In genomic region chr16:65061263-65061662, GRCh38 we compare ENCODE assay signal across 17 cellular contexts.
A peak's percentile ranks its signal among the peaks of the same experiment; 100 is the strongest.
DNase-seq lines count a peak whose midpoint lies in the region; FAIRE-seq and TF ChIP-seq lines count a peak whose summit lies in the region.
"Had no signal": no experiment of that assay in that cellular context is flagged by ENCODE, and none has a peak within 500 bp of the region (broad histone marks: within the 10 kb centered on the region; RNA-seq: fewer than 3 reads in every experiment).

No MANE protein-coding gene starts in this region.

- WGBS in neuronal stem cell (ENCODE audit: extremely low coverage in 2 of 2, insufficient read length in 2 of 2, insufficient replicate concordance in 1 of 2), 2 donors: no CpG with 5 or more reads among the region's 3 CpGs

- H2AK5ac ChIP-seq in neuronal stem cell (ENCODE audit: low read depth, low read length): no peak overlapping the region

- H3K9ac ChIP-seq in neuronal stem cell (ENCODE audit: low read depth, low read length, poor library complexity): no peak overlapping the region

- H3K23ac ChIP-seq in neuronal stem cell (ENCODE audit: low read depth, low read length, poor library complexity): no peak overlapping the region

- no peaks in the 10 kb centered on the region for H3K9me3 ChIP-seq in neuronal stem cell (replicated peaks in 1 of 2; ENCODE audit: control insufficient read depth in 2 of 2, insufficient read depth in 1 of 2, low read depth in 1 of 2, low read length in 2 of 2)
- H3K9me3 ChIP-seq: HAP-1 had no signal

- no peak for FAIRE-seq in H54 (lab: Jason Lieb, UNC)
- FAIRE-seq: A204.1, H1, K562 had no signal

- no peak overlapping the region for H3K4ac ChIP-seq in neuronal stem cell (ENCODE audit: low read length)

- H4K8ac ChIP-seq in neuronal stem cell (ENCODE audit: low read depth, low read length): no peak overlapping the region

- DNase-seq in neuronal stem cell (ENCODE audit: low spot score) (no peak), substantia nigra (lab: John Stamatoyannopoulos, UW) (no peak), NCI-H1694 (lab: John Stamatoyannopoulos, UW) (no peak), DMS114 treated with DMSO at 0.1 percent for 48 hours (lab: John Stamatoyannopoulos, UW; ENCODE audit: unreplicated experiment) (no peak), H54 (ENCODE audit: insufficient read length, low spot score) (no peak)
- DNase-seq: AML-193; CD4-positive, alpha-beta T cell; DMS79 treated with DMSO at 0.1 percent for 48 hours; GF-D8 had no signal

- H3K14ac ChIP-seq in neuronal stem cell (ENCODE audit: low read length): no peak overlapping the region

- peak overlapping the region; percentile 22 for H3K27ac ChIP-seq in angular gyrus (ENCODE audit: low read depth, low read length)
- H3K27ac ChIP-seq in cingulate gyrus (ENCODE audit: low read depth, low read length): peak overlapping the region; percentile 62
- H3K27ac ChIP-seq in neuronal stem cell (replicated peaks; ENCODE audit: low read length): peak overlapping the region; percentile 78
- peak overlapping the region; percentile 94 for H3K27ac ChIP-seq in substantia nigra (ENCODE audit: low read depth, low read length, poor library complexity, severe bottlenecking)
- H3K27ac ChIP-seq: C4-2B, HL-60 had no signal

- no peak overlapping the region for H2BK5ac ChIP-seq in neuronal stem cell (ENCODE audit: low read length)

- H3K4me1 ChIP-seq in neuronal stem cell (ENCODE audit: control insufficient read depth in 2 of 2, insufficient read depth in 1 of 2, low read depth in 1 of 2, low read length in 2 of 2): peaks cover 0 to 36% of the 10 kb centered on the region in 2 donors
- H3K4me1 ChIP-seq: HAP-1 had no signal

- TF ChIP-seq POLR2A in H54 (IDR thresholded peaks at IDR 0.05; ENCODE audit: low read depth, low read length): no peak

- no peak overlapping the region for H3K4me2 ChIP-seq in neuronal stem cell (ENCODE audit: insufficient read depth, low read length, poor library complexity, severe bottlenecking)

- H3K79me1 ChIP-seq in neuronal stem cell (ENCODE audit: low read depth, low read length): peaks cover 2% of the 10 kb centered on the region

- no peak overlapping the region for H2AFZ ChIP-seq in neuronal stem cell (ENCODE audit: low read length)

- peaks cover 0 to 3% (median 0%) of the 10 kb centered on the region in 3 experiments for H3K27me3 ChIP-seq in neuronal stem cell (ENCODE audit: control insufficient read depth in 3 of 3, insufficient read depth in 3 of 3, low read depth in 1 of 3, low read length in 3 of 3)

- H2BK15ac ChIP-seq in neuronal stem cell (ENCODE audit: low read length): no peak overlapping the region

- H4K91ac ChIP-seq in neuronal stem cell (ENCODE audit: low read depth, low read length, poor library complexity): no peak overlapping the region

- H3K4me3 ChIP-seq in neuronal stem cell (ENCODE audit: low read length in 2 of 2): no peak overlapping the region
- H3K4me3 ChIP-seq: HAP-1, K562 had no signal

- H3K36me3 ChIP-seq in neuronal stem cell (replicated peaks in 1 of 2; ENCODE audit: control insufficient read depth in 2 of 2, insufficient read depth in 2 of 2, low read length in 2 of 2): no peaks in the 10 kb centered on the region
- H3K36me3 ChIP-seq: HAP-1 had no signal

- no peak overlapping the region for H2BK12ac ChIP-seq in neuronal stem cell (ENCODE audit: low read length)

- no peak overlapping the region for H2BK120ac ChIP-seq in neuronal stem cell (ENCODE audit: low read depth, low read length)

- no peak overlapping the region for H3K18ac ChIP-seq in neuronal stem cell (ENCODE audit: low read length)

Comparison
In these comparisons a context has a peak if more than half of its experiments do, and no peak if none do; other contexts are left out.
1. H3K27ac ChIP-seq: peak in every context shown above with its lines; median percentile 94 in substantia nigra; 78 in neuronal stem cell; 62 in cingulate gyrus; 22 in angular gyrus.